14 cellular contexts compared by ENCODE assay signal in the genomic region with DNA sequence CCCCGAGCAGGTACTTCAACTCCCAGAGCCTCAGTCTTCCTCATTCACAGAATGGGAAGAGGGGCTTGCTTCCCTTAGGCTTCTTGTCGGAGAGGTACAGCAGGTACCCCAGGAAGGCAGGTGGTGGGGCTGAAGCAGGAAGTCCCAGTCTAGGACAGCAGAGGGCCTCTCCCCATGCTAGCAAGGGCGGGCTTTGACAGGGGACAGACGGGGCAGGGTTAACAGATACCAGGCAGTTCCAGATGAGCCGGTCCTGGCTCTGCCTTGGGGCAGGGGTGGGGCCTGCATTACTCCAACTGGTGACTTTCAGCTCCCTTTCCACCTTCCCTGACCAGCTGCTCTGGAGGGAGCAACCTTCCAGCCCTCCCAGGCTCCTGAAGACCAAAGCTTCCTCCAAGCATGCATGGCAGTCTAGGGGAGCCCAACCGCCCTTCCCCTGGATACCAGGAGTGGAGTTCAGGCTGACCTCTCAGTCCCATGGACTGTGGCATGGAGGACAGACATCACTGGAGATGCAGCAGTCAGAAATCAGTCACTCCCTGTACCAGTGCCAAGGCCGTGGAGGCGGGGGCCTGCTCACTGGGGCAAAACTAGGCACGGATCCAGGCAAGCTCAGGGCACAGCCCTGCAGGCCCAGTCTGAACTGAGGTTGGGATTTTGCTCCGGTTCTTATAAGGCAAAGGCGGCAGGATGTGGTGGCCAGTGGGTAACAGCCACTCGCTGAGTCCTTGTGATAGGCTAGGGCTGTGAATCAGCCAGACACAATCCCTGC.
DNase-seq lines count a peak whose midpoint lies in the region; ATAC-seq, FAIRE-seq and TF ChIP-seq lines count a peak whose summit lies in the region.
"Had no signal": no experiment of that assay in that cellular context is flagged by ENCODE, and none has a peak within 500 bp of the region (broad histone marks: within the 10 kb centered on the region; RNA-seq: fewer than 3 reads in every experiment).

No MANE protein-coding gene starts in this region.

- TF ChIP-seq EP300 in HepG2 (IDR thresholded peaks at IDR 0.05; ENCODE audit: low read depth in 2 of 2, low read length in 2 of 2) (no peak), HepG2 (CRISPR knock-in tag; IDR thresholded peaks at IDR 0.05; ENCODE audit: borderline replicate concordance) (no peak)

- H3K79me2 ChIP-seq in HepG2 (ENCODE audit: insufficient read depth, low read length) = no peaks in the 10 kb centered on the region

- H3K27me3 Mint-ChIP-seq in activated CD4-positive, alpha-beta T cell treated with anti-CD3 and anti-CD28 coated beads for 36 hours = no peaks in the 10 kb centered on the region
- H3K27me3 Mint-ChIP-seq: activated T-helper 17 cell treated with anti-CD3 and anti-CD28 coated beads, Interleukin-2, amount 50 U/mL, for 72 hours had no signal

- H3K36me3 Mint-ChIP-seq in activated CD4-positive, alpha-beta T cell treated with anti-CD3 and anti-CD28 coated beads for 36 hours (ENCODE audit: low read depth) = no peaks in the 10 kb centered on the region
- H3K36me3 Mint-ChIP-seq: naive thymus-derived CD8-positive, alpha-beta T cell had no signal

- no peak overlapping the region for H2AFZ ChIP-seq in HepG2 (ENCODE audit: low read length)

- no peaks in the 10 kb centered on the region for H4K20me1 ChIP-seq in HepG2 (ENCODE audit: insufficient read depth, low read length)

- intact Hi-C loops in A673 (cut with micrococcal nuclease; ENCODE audit: unreplicated experiment) = no loop called here
- intact Hi-C loops in left ventricle myocardium superior (cut with micrococcal nuclease) = no loop called here
- intact Hi-C loops in HepG2 (cut with micrococcal nuclease; ENCODE audit: unreplicated experiment) = no loop called here
- intact Hi-C loops in activated CD4-positive, alpha-beta T cell treated with anti-CD3 and anti-CD28 coated beads for 36 hours (cut with DNase I, micrococcal nuclease) = no loop called here

- POLR2A ChIA-PET in A673 (lab: Charles Lee; ENCODE audit: low non-redundant PET) = no interaction called here
- POLR2A ChIA-PET in HepG2 (lab: Yijun Ruan, JAX) = no interaction called here
- POLR2A ChIA-PET in activated CD4-positive, alpha-beta T cell treated with anti-CD3 and anti-CD28 coated beads for 36 hours (lab: Charles Lee) = interaction anchor here (0.7 kb wide), 1 partner anchor 12 kb away, joined by 4 read pairs; no protein-coding TSS in a partner anchor

- 98% methylated on average over 9 of the region's 12 CpGs for WGBS in HepG2 (ENCODE audit: low lambda C conversion rate)

- TF ChIP-seq RAD21 in HepG2 (CRISPR knock-in tag; IDR thresholded peaks at IDR 0.05) = no peak

- H3K9me3 Mint-ChIP-seq in activated CD4-positive, alpha-beta T cell treated with anti-CD3 and anti-CD28 coated beads for 36 hours (ENCODE audit: low read depth) = no peaks in the 10 kb centered on the region
- H3K9me3 Mint-ChIP-seq: activated T-helper 17 cell treated with anti-CD3 and anti-CD28 coated beads, Interleukin-2, amount 50 U/mL, for 72 hours; naive thymus-derived CD8-positive, alpha-beta T cell; T-helper 2 cell treated with Interferon-gamma antibody and Interleukin-4, amounts not matched to agents 5 μg/mL and 100 μg/mL, for 36 hours had no signal

- FAIRE-seq in HepG2 (lab: Jason Lieb, UNC) = no peak

- BruUV-seq in A673 (replicated peaks; lab: Mats Ljungman, UMichigan) = no TSS peak
- BruUV-seq in HepG2 (replicated peaks; lab: Mats Ljungman, UMichigan) = no TSS peak

- H3K27me3 ChIP-seq in A673 (replicated peaks; ENCODE audit: insufficient read depth, low read depth, low read length, poor library complexity) (no peaks in the 10 kb centered on the region), H7 (ENCODE audit: control insufficient read depth, insufficient read depth, low read length) (no peaks in the 10 kb centered on the region), HepG2 (ENCODE audit: control insufficient read depth in 1 of 2, insufficient read depth in 2 of 2, low read length in 2 of 2) (no peaks in the 10 kb centered on the region)

- CTCF ChIA-PET in A673 (lab: Charles Lee) (interaction anchor here (1.1 to 1.8 kb wide), 2 partner anchors 8 to 13 kb away, joined by 6 read pairs; no protein-coding TSS in a partner anchor), HepG2 (lab: Yijun Ruan, JAX; ENCODE audit: low intra/inter-chr PET ratio, low total read pairs) (no interaction called here)
- CTCF ChIA-PET in activated CD4-positive, alpha-beta T cell treated with anti-CD3 and anti-CD28 coated beads for 36 hours (lab: Charles Lee) = interaction anchor here (0.9 to 1.7 kb wide), 2 partner anchors 9 to 10 kb away, joined by 3 to 6 read pairs; no protein-coding TSS in a partner anchor

- no peaks in the 10 kb centered on the region for H3K9me3 ChIP-seq in A673 (ENCODE audit: low read depth, low read length, poor library complexity, severe bottlenecking)
- H3K9me3 ChIP-seq in HepG2 (ENCODE audit: low read length) = no peaks in the 10 kb centered on the region

- H3K4me3 ChIP-seq in A673 (ENCODE audit: low read depth, low read length, poor library complexity, severe bottlenecking) (no peak overlapping the region), H7 (ENCODE audit: insufficient read depth, low read depth, low read length) (no peak overlapping the region), HepG2 (replicated peaks in 1 of 3; ENCODE audit: insufficient read depth in 1 of 3, low read depth in 2 of 3, low read length in 3 of 3) (no peak overlapping the region)

- no peak overlapping the region for H3K9ac ChIP-seq in HepG2 (ENCODE audit: insufficient read depth, low read depth, low read length)

- no peak for TF ChIP-seq POLR2A in HepG2 (IDR thresholded peaks at IDR 0.05; ENCODE audit: insufficient read depth in 1 of 2, low read depth in 2 of 2, low read length in 2 of 2)

- no peaks in the 10 kb centered on the region for H3K4me1 ChIP-seq in A673 (ENCODE audit: insufficient read depth, low read length, poor library complexity, severe bottlenecking)
- no peaks in the 10 kb centered on the region for H3K4me1 ChIP-seq in HepG2 (ENCODE audit: insufficient read depth, low read length)

- in situ Hi-C loops in HepG2 (cut with HindIII; ENCODE audit: extremely low pct_ligation_motif_present, low pct_unique_long_range_greater_than_20kb) = loop anchor here (10.0 to 25.0 kb wide), 2 partner anchors 329 to 746 kb away; a partner anchor contains a TSS

- no peak overlapping the region for H3K27ac Mint-ChIP-seq in activated CD4-positive, alpha-beta T cell treated with anti-CD3 and anti-CD28 coated beads for 36 hours
- H3K27ac Mint-ChIP-seq: activated T-helper 17 cell treated with anti-CD3 and anti-CD28 coated beads, Interleukin-2, amount 50 U/mL, for 72 hours; naive thymus-derived CD8-positive, alpha-beta T cell; T-helper 2 cell treated with Interferon-gamma antibody and Interleukin-4, amounts not matched to agents 5 μg/mL and 100 μg/mL, for 36 hours had no signal

- H3K27ac ChIP-seq in A673 (ENCODE audit: low read depth, low read length, poor library complexity, severe bottlenecking) (no peak overlapping the region), HepG2 (ENCODE audit: extremely low read length, insufficient read depth, low read length) (no peak overlapping the region)

- TF ChIP-seq CTCF in A673 (conservative IDR thresholded peaks at IDR 0.05; ENCODE audit: low read depth, low read length) = peak; percentile 37; the same call in 1 of the 2 replicates
- no peak for TF ChIP-seq CTCF in HepG2 (CRISPR knock-in tag; IDR thresholded peaks at IDR 0.05)

- ATAC-seq in SK-N-SH treated with all-trans-retinoic acid at 6 μM for 48 hours (peak; percentile 37), left ventricle myocardium superior (peak; percentile 61), HepG2 (no peak)
- ATAC-seq in activated CD4-positive, alpha-beta T cell treated with anti-CD3 and anti-CD28 coated beads for 36 hours = no peak
- ATAC-seq: activated T-helper 17 cell treated with anti-CD3 and anti-CD28 coated beads, Interleukin-2, amount 50 U/mL, for 72 hours; naive thymus-derived CD8-positive, alpha-beta T cell had no signal

- H3K4me2 ChIP-seq in HepG2 (ENCODE audit: low read depth, low read length) = no peak overlapping the region

- H3K4me1 Mint-ChIP-seq in activated CD4-positive, alpha-beta T cell treated with anti-CD3 and anti-CD28 coated beads for 36 hours = no peaks in the 10 kb centered on the region
- H3K4me1 Mint-ChIP-seq: activated T-helper 17 cell treated with anti-CD3 and anti-CD28 coated beads, Interleukin-2, amount 50 U/mL, for 72 hours had no signal

- H3K36me3 ChIP-seq in A673 (ENCODE audit: insufficient read depth, low read length, poor library complexity, severe bottlenecking) (peaks cover 14% of the 10 kb centered on the region), H7 (replicated peaks; ENCODE audit: control insufficient read depth, insufficient read depth, low read length) (no peaks in the 10 kb centered on the region), HepG2 (replicated peaks in 1 of 2; ENCODE audit: control insufficient read depth in 1 of 2, insufficient read depth in 2 of 2, low read length in 2 of 2) (peaks cover 47 to 91% of the 10 kb centered on the region in 2 experiments; a peak in 4 of 5 replicates)

- DNase-seq in A673 (ENCODE audit: low spot score) = no peak
- peak; percentile 80 for DNase-seq in H7
- DNase-seq in left ventricle myocardium superior = no peak
- DNase-seq in HepG2 (ENCODE audit: low spot score) = no peak
- DNase-seq in activated CD4-positive, alpha-beta T cell treated with anti-CD3 and anti-CD28 coated beads for 36 hours = no peak
- no peak for DNase-seq in SHP77 treated with DMSO at 0.1 percent for 48 hours (lab: John Stamatoyannopoulos, UW)
- no peak for DNase-seq in D341Med (ENCODE audit: low spot score)
- DNase-seq: activated CD4-positive, alpha-beta T cell treated with anti-CD3 and anti-CD28 coated beads, Interleukin-2, amount 50 U/mL, for 4 hours; OCI-M1; retina had no signal

- H3K4me3 Mint-ChIP-seq in activated CD4-positive, alpha-beta T cell treated with anti-CD3 and anti-CD28 coated beads for 36 hours = no peak overlapping the region
- H3K4me3 Mint-ChIP-seq: activated T-helper 17 cell treated with anti-CD3 and anti-CD28 coated beads, Interleukin-2, amount 50 U/mL, for 72 hours; naive thymus-derived CD8-positive, alpha-beta T cell; T-helper 2 cell treated with Interferon-gamma antibody and Interleukin-4, amounts not matched to agents 5 μg/mL and 100 μg/mL, for 36 hours had no signal

TF ChIP-seq in SK-N-SH treated with all-trans-retinoic acid at 6 μM for 48 hours, 23 proteins besides CTCF, POLR2A, EP300 and RAD21:
- TF ChIP-seq PPARA (CRISPR knock-in tag; IDR thresholded peaks at IDR 0.05; ENCODE audit: borderline replicate concordance) (no peak), ZNF8 (CRISPR knock-in tag; IDR thresholded peaks at IDR 0.05) (no peak), TOX (CRISPR knock-in tag; IDR thresholded peaks at IDR 0.05; ENCODE audit: borderline replicate concordance) (no peak), ZFP3 (CRISPR knock-in tag; IDR thresholded peaks at IDR 0.05) (no peak)

TF ChIP-seq in HepG2, 621 proteins besides CTCF, POLR2A, EP300 and RAD21 (continues in another document):
- no peak for TF ChIP-seq ZNF441 (CRISPR knock-in tag; IDR thresholded peaks at IDR 0.05; ENCODE audit: borderline replicate concordance)

Comparison
In these comparisons a context has a peak if more than half of its experiments do, and no peak if none do; other contexts are left out.
1. ATAC-seq: peak in SK-N-SH treated with all-trans-retinoic acid at 6 μM for 48 hours (single experiment) and left ventricle myocardium superior (single experiment); none in HepG2 (single experiment) and activated CD4-positive, alpha-beta T cell treated with anti-CD3 and anti-CD28 coated beads for 36 hours (single experiment).